8 cellular contexts compared by ENCODE assay signal in genomic region chr11:83836883-83837654, GRCh38.
DNase-seq lines count a peak whose midpoint lies in the region; TF ChIP-seq lines count a peak whose summit lies in the region.

No MANE protein-coding gene starts in this region.

- no peaks in the 10 kb centered on the region for H3K4me1 ChIP-seq in SJCRH30

- peak; percentile 87 for TF ChIP-seq CTCF in 22Rv1 (IDR thresholded peaks at IDR 0.05)
- TF ChIP-seq CTCF in epithelial cell of esophagus (IDR thresholded peaks at IDR 0.05; ENCODE audit: insufficient read depth, low read depth, low read length, missing control alignments): peak; percentile 74

- H3K27ac ChIP-seq in 22Rv1 (no peak overlapping the region), SJCRH30 (no peak overlapping the region)

- DNase-seq in GM04504 (ENCODE audit: low read depth) (peak; percentile 14), H4 (ENCODE audit: low spot score) (peak; percentile 57), KG1 (lab: John Stamatoyannopoulos, UW) (peak; percentile 10), SJCRH30 (peak; percentile 51 to 80), epithelial cell of esophagus (ENCODE audit: low read depth) (peak; percentile 59), mucosa of gallbladder (ENCODE audit: low spot score) (peak; percentile 16), NCI-H1048 (lab: John Stamatoyannopoulos, UW) (no peak)

- H3K9me3 ChIP-seq in SJCRH30 (replicated peaks): no peaks in the 10 kb centered on the region

- H3K27me3 ChIP-seq in SJCRH30: no peaks in the 10 kb centered on the region

- no peaks in the 10 kb centered on the region for H3K36me3 ChIP-seq in SJCRH30

- H3K4me3 ChIP-seq in SJCRH30: no peak overlapping the region
- H3K4me3 ChIP-seq in epithelial cell of esophagus (ENCODE audit: low read length): no peak overlapping the region
